In genomic region chr13:52011690-52012511, GRCh38 we compare ENCODE assay signal across 1 cellular context.
TF ChIP-seq lines count a peak whose summit lies in the region.

A gene with protein sequence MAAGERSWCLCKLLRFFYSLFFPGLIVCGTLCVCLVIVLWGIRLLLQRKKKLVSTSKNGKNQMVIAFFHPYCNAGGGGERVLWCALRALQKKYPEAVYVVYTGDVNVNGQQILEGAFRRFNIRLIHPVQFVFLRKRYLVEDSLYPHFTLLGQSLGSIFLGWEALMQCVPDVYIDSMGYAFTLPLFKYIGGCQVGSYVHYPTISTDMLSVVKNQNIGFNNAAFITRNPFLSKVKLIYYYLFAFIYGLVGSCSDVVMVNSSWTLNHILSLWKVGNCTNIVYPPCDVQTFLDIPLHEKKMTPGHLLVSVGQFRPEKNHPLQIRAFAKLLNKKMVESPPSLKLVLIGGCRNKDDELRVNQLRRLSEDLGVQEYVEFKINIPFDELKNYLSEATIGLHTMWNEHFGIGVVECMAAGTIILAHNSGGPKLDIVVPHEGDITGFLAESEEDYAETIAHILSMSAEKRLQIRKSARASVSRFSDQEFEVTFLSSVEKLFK (plus strand): TSS chr13:52012398. CDS start chr13:52012419, 21 bp downstream.

TF ChIP-seq in HepG2, 621 proteins besides CTCF, POLR2A, EP300 and RAD21 (continued from another document and continues in another):
- TF ChIP-seq, protein P1, sequence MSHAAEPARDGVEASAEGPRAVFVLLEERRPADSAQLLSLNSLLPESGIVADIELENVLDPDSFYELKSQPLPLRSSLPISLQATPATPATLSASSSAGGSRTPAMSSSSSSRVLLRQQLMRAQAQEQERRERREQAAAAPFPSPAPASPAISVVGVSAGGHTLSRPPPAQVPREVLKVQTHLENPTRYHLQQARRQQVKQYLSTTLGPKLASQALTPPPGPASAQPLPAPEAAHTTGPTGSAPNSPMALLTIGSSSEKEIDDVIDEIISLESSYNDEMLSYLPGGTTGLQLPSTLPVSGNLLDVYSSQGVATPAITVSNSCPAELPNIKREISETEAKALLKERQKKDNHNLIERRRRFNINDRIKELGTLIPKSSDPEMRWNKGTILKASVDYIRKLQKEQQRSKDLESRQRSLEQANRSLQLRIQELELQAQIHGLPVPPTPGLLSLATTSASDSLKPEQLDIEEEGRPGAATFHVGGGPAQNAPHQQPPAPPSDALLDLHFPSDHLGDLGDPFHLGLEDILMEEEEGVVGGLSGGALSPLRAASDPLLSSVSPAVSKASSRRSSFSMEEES (CRISPR knock-in tag; IDR thresholded peaks at IDR 0.05), result 0 out of 2 replicates have a peak, but pooled peaks have one; percentile 34
- TF ChIP-seq, protein P2, sequence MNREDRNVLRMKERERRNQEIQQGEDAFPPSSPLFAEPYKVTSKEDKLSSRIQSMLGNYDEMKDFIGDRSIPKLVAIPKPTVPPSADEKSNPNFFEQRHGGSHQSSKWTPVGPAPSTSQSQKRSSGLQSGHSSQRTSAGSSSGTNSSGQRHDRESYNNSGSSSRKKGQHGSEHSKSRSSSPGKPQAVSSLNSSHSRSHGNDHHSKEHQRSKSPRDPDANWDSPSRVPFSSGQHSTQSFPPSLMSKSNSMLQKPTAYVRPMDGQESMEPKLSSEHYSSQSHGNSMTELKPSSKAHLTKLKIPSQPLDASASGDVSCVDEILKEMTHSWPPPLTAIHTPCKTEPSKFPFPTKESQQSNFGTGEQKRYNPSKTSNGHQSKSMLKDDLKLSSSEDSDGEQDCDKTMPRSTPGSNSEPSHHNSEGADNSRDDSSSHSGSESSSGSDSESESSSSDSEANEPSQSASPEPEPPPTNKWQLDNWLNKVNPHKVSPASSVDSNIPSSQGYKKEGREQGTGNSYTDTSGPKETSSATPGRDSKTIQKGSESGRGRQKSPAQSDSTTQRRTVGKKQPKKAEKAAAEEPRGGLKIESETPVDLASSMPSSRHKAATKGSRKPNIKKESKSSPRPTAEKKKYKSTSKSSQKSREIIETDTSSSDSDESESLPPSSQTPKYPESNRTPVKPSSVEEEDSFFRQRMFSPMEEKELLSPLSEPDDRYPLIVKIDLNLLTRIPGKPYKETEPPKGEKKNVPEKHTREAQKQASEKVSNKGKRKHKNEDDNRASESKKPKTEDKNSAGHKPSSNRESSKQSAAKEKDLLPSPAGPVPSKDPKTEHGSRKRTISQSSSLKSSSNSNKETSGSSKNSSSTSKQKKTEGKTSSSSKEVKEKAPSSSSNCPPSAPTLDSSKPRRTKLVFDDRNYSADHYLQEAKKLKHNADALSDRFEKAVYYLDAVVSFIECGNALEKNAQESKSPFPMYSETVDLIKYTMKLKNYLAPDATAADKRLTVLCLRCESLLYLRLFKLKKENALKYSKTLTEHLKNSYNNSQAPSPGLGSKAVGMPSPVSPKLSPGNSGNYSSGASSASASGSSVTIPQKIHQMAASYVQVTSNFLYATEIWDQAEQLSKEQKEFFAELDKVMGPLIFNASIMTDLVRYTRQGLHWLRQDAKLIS (CRISPR knock-in tag; IDR thresholded peaks at IDR 0.05), result 0 out of 2 replicates have a peak, but pooled peaks have one; percentile 55
- TF ChIP-seq, protein P3, sequence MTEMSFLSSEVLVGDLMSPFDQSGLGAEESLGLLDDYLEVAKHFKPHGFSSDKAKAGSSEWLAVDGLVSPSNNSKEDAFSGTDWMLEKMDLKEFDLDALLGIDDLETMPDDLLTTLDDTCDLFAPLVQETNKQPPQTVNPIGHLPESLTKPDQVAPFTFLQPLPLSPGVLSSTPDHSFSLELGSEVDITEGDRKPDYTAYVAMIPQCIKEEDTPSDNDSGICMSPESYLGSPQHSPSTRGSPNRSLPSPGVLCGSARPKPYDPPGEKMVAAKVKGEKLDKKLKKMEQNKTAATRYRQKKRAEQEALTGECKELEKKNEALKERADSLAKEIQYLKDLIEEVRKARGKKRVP (CRISPR knock-in tag; IDR thresholded peaks at IDR 0.05), result peak in 1 of 2 experiments; percentile 79; a peak in 2 of 4 replicates
- no peak for TF ChIP-seq FOXP1 (IDR thresholded peaks at IDR 0.05)
- no peak; the same call in 1 of the 2 replicates for TF ChIP-seq FOXP1 (CRISPR knock-in tag; IDR thresholded peaks at IDR 0.05)
- TF ChIP-seq, protein P4, sequence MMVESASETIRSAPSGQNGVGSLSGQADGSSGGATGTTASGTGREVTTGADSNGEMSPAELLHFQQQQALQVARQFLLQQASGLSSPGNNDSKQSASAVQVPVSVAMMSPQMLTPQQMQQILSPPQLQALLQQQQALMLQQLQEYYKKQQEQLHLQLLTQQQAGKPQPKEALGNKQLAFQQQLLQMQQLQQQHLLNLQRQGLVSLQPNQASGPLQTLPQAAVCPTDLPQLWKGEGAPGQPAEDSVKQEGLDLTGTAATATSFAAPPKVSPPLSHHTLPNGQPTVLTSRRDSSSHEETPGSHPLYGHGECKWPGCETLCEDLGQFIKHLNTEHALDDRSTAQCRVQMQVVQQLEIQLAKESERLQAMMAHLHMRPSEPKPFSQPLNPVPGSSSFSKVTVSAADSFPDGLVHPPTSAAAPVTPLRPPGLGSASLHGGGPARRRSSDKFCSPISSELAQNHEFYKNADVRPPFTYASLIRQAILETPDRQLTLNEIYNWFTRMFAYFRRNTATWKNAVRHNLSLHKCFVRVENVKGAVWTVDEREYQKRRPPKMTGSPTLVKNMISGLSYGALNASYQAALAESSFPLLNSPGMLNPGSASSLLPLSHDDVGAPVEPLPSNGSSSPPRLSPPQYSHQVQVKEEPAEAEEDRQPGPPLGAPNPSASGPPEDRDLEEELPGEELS (CRISPR knock-in tag; IDR thresholded peaks at IDR 0.05), result peak; percentile 82
- TF ChIP-seq WIZ (CRISPR knock-in tag; IDR thresholded peaks at IDR 0.05), result no peak
- TF ChIP-seq ZNF441 (CRISPR knock-in tag; IDR thresholded peaks at IDR 0.05; ENCODE audit: borderline replicate concordance), result peak; percentile 99
- peak; percentile 98; the same call in 1 of the 2 replicates for TF ChIP-seq SPEN (CRISPR knock-in tag; IDR thresholded peaks at IDR 0.05; ENCODE audit: low read depth)
- TF ChIP-seq ELF1 (CRISPR knock-in tag; IDR thresholded peaks at IDR 0.05), result no peak; the same call in 1 of the 2 replicates
- peak; percentile 84; the same call in 1 of the 2 replicates for TF ChIP-seq ZNF431 (CRISPR knock-in tag; IDR thresholded peaks at IDR 0.05; ENCODE audit: borderline replicate concordance, low read depth)
- TF ChIP-seq, protein P5, sequence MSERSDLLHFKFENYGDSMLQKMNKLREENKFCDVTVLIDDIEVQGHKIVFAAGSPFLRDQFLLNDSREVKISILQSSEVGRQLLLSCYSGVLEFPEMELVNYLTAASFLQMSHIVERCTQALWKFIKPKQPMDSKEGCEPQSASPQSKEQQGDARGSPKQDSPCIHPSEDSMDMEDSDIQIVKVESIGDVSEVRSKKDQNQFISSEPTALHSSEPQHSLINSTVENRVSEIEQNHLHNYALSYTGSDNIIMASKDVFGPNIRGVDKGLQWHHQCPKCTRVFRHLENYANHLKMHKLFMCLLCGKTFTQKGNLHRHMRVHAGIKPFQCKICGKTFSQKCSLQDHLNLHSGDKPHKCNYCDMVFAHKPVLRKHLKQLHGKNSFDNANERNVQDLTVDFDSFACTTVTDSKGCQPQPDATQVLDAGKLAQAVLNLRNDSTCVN (CRISPR knock-in tag; IDR thresholded peaks at IDR 0.05; ENCODE audit: borderline replicate concordance), result peak; percentile 20; the same call in 1 of the 2 replicates
- TF ChIP-seq ZNF766 (CRISPR knock-in tag; IDR thresholded peaks at IDR 0.05; ENCODE audit: borderline replicate concordance), result peak; percentile 71; the same call in 1 of the 2 replicates
- no peak for TF ChIP-seq SRSF4 (IDR thresholded peaks at IDR 0.05; ENCODE audit: low read depth, low read length, poor library complexity, severe bottlenecking)
- TF ChIP-seq ZNF781 (CRISPR knock-in tag; IDR thresholded peaks at IDR 0.05; ENCODE audit: borderline replicate concordance, not compliant biosample characterization), result no peak
- TF ChIP-seq ESRRA (CRISPR knock-in tag; IDR thresholded peaks at IDR 0.05; ENCODE audit: low read depth), result peak; percentile 88; the same call in 1 of the 2 replicates
- peak; percentile 98 for TF ChIP-seq IKZF5 (CRISPR knock-in tag; IDR thresholded peaks at IDR 0.05)
- TF ChIP-seq KDM5B (CRISPR knock-in tag; IDR thresholded peaks at IDR 0.05; ENCODE audit: borderline replicate concordance), result peak; percentile 81
- TF ChIP-seq ZNF619 (CRISPR knock-in tag; IDR thresholded peaks at IDR 0.05), result peak; percentile 70
- TF ChIP-seq SP4 (CRISPR knock-in tag; IDR thresholded peaks at IDR 0.05), result peak; percentile 99
- peak; percentile 91 for TF ChIP-seq ZNF446 (CRISPR knock-in tag; IDR thresholded peaks at IDR 0.05)
- TF ChIP-seq ZNF207 (IDR thresholded peaks at IDR 0.05; ENCODE audit: borderline replicate concordance), result no peak
- peak; percentile 99 for TF ChIP-seq RBFOX2 (IDR thresholded peaks at IDR 0.05; ENCODE audit: low read depth, low read length)
- peak; percentile 79; the same call in 1 of the 2 replicates for TF ChIP-seq ARID2 (CRISPR knock-in tag; IDR thresholded peaks at IDR 0.05; ENCODE audit: borderline replicate concordance)
- TF ChIP-seq TBX2 (CRISPR knock-in tag; IDR thresholded peaks at IDR 0.05; ENCODE audit: borderline replicate concordance), result peak; percentile 96
- peak; percentile 98 for TF ChIP-seq ZMYM4 (CRISPR knock-in tag; IDR thresholded peaks at IDR 0.05)
- TF ChIP-seq, protein P6, sequence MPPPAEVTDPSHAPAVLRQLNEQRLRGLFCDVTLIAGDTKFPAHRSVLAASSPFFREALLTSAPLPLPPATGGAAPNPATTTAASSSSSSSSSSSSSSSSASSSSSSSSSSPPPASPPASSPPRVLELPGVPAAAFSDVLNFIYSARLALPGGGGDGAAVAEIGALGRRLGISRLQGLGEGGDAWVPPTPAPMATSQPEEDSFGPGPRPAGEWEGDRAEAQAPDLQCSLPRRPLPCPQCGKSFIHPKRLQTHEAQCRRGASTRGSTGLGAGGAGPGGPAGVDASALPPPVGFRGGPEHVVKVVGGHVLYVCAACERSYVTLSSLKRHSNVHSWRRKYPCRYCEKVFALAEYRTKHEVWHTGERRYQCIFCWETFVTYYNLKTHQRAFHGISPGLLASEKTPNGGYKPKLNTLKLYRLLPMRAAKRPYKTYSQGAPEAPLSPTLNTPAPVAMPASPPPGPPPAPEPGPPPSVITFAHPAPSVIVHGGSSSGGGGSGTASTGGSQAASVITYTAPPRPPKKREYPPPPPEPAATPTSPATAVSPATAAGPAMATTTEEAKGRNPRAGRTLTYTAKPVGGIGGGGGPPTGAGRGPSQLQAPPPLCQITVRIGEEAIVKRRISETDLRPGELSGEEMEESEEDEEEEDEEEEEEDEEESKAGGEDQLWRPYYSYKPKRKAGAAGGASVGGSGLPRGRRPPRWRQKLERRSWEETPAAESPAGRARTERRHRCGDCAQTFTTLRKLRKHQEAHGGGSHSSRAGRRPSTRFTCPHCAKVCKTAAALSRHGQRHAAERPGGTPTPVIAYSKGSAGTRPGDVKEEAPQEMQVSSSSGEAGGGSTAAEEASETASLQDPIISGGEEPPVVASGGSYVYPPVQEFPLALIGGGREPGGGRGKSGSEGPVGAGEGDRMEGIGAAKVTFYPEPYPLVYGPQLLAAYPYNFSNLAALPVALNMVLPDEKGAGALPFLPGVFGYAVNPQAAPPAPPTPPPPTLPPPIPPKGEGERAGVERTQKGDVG (CRISPR knock-in tag; IDR thresholded peaks at IDR 0.05; ENCODE audit: borderline replicate concordance), result peak; percentile 46; the same call in 1 of the 2 replicates
- TF ChIP-seq SIX1 (CRISPR knock-in tag; IDR thresholded peaks at IDR 0.05; ENCODE audit: borderline replicate concordance), result peak; percentile 54; the same call in 1 of the 2 replicates
- no peak; the same call in 1 of the 2 replicates for TF ChIP-seq ZSCAN12 (CRISPR knock-in tag; IDR thresholded peaks at IDR 0.05)
- TF ChIP-seq THYN1 (CRISPR knock-in tag; IDR thresholded peaks at IDR 0.05; ENCODE audit: borderline replicate concordance, low read depth), result no peak
- peak; percentile 99 for TF ChIP-seq ZNF430 (CRISPR knock-in tag; IDR thresholded peaks at IDR 0.05)
- peak; percentile 92 for TF ChIP-seq BRD4 (CRISPR knock-in tag; IDR thresholded peaks at IDR 0.05)
- TF ChIP-seq TCF7L2 (IDR thresholded peaks at IDR 0.05; ENCODE audit: low read depth, low read length), result no peak
- no peak for TF ChIP-seq KDM4B (CRISPR knock-in tag; IDR thresholded peaks at IDR 0.05)
- peak; percentile 83 for TF ChIP-seq GATA4 (IDR thresholded peaks at IDR 0.05; ENCODE audit: borderline replicate concordance, low read depth)
- no peak for TF ChIP-seq ZNF205 (CRISPR knock-in tag; IDR thresholded peaks at IDR 0.05)
- peak; percentile 92 for TF ChIP-seq ZMYM2 (CRISPR knock-in tag; IDR thresholded peaks at IDR 0.05)
- TF ChIP-seq ZFY (CRISPR knock-in tag; IDR thresholded peaks at IDR 0.05), result peak; percentile 73
- TF ChIP-seq NFIB (CRISPR knock-in tag; IDR thresholded peaks at IDR 0.05; ENCODE audit: borderline replicate concordance), result no peak
- peak; percentile 21; the same call in 1 of the 2 replicates for TF ChIP-seq ZNF740 (CRISPR knock-in tag; IDR thresholded peaks at IDR 0.05)
- peak; percentile 81; the same call in 1 of the 2 replicates for TF ChIP-seq KAT7 (CRISPR knock-in tag; IDR thresholded peaks at IDR 0.05; ENCODE audit: borderline replicate concordance)
- TF ChIP-seq NCOA5 (CRISPR knock-in tag; IDR thresholded peaks at IDR 0.05), result no peak
- TF ChIP-seq HOXA9 (CRISPR knock-in tag; IDR thresholded peaks at IDR 0.05; ENCODE audit: borderline replicate concordance), result no peak
- no peak for TF ChIP-seq PCBP2 (optimal IDR thresholded peaks at IDR 0.05; ENCODE audit: low read depth, low read length, poor library complexity, severe bottlenecking)
- TF ChIP-seq ISL2 (CRISPR knock-in tag; IDR thresholded peaks at IDR 0.05), result peak; percentile 90
- TF ChIP-seq ZSCAN25 (CRISPR knock-in tag; IDR thresholded peaks at IDR 0.05), result peak; percentile 82; the same call in 1 of the 2 replicates
- peak; percentile 83 for TF ChIP-seq NRL (CRISPR knock-in tag; IDR thresholded peaks at IDR 0.05; ENCODE audit: borderline replicate concordance)
- TF ChIP-seq PREB (CRISPR knock-in tag; IDR thresholded peaks at IDR 0.05), result no peak
